23 cellular contexts compared by ENCODE assay signal in genomic region chr5:9930156-9930555, GRCh38.
DNase-seq lines count a peak whose midpoint lies in the region; FAIRE-seq and TF ChIP-seq lines count a peak whose summit lies in the region.
"Had no signal": no experiment of that assay in that cellular context is flagged by ENCODE, and none has a peak within 500 bp of the region (broad histone marks: within the 10 kb centered on the region; RNA-seq: fewer than 3 reads in every experiment).

No MANE protein-coding gene starts in this region.

- H3K9ac ChIP-seq in parathyroid adenoma = no peak overlapping the region
- H3K9ac ChIP-seq: BLaER1 treated with 17β-estradiol and CSF1 and Interleukin-3, amounts not matched to agents 10 nM and 100 nM had no signal

- CTCF ChIA-PET in CD8-positive, alpha-beta memory T cell (lab: Charles Lee) = no interaction called here

- H3K9me3 ChIP-seq in parathyroid adenoma (ENCODE audit: control insufficient read depth, low read length) = no peaks in the 10 kb centered on the region
- no peaks in the 10 kb centered on the region for H3K9me3 ChIP-seq in CD8-positive, alpha-beta memory T cell (ENCODE audit: low read length)

- H3K4me3 Mint-ChIP-seq in CD8-positive, alpha-beta memory T cell = no peak overlapping the region
- no peak overlapping the region for H3K4me3 Mint-ChIP-seq in T-helper 2 cell treated with Interferon-gamma antibody and Interleukin-4, amounts not matched to agents 5 μg/mL and 100 μg/mL, for 36 hours
- H3K4me3 Mint-ChIP-seq: CD4-positive, alpha-beta memory T cell had no signal

- DNase-seq in EL = peak; percentile 55
- DNase-seq in LHCN-M2 (ENCODE audit: low read depth) = peak; percentile 22
- DNase-seq in bronchial epithelial cell (ENCODE audit: low read depth) = peak; percentile 36
- DNase-seq in CD8-positive, alpha-beta memory T cell = no peak
- DNase-seq in stimulated activated naive CD4-positive, alpha-beta T cell treated with Interleukin-2 at 50 U/mL for 16 hours (lab: John Stamatoyannopoulos, UW) = no peak
- no peak for DNase-seq in NCI-H1105 treated with DMSO at 0.1 percent for 48 hours (lab: John Stamatoyannopoulos, UW)
- no peak for DNase-seq in T-helper 2 cell treated with Interferon-gamma antibody and Interleukin-4, amounts not matched to agents 5 μg/mL and 100 μg/mL, for 36 hours (ENCODE audit: low spot score)
- DNase-seq: AML-193; Caco-2; CD4-positive, alpha-beta memory T cell; DMS79; H7; KG1; NCI-H1092; NCI-H1436; NCI-H187; NCI-H526 treated with DMSO at 0.1 percent for 48 hours; SHP77; T-helper 1 cell had no signal

- H3K4me2 ChIP-seq in parathyroid adenoma (ENCODE audit: low read length) = no peak overlapping the region
- H3K4me2 ChIP-seq: BLaER1 treated with 17β-estradiol and CSF1 and Interleukin-3, amounts not matched to agents 10 nM and 100 nM had no signal

- POLR2A ChIA-PET in CD8-positive, alpha-beta memory T cell (lab: Charles Lee) = no interaction called here

- no peaks in the 10 kb centered on the region for H3K36me3 Mint-ChIP-seq in CD8-positive, alpha-beta memory T cell
- H3K36me3 Mint-ChIP-seq in T-helper 2 cell treated with Interferon-gamma antibody and Interleukin-4, amounts not matched to agents 5 μg/mL and 100 μg/mL, for 36 hours (ENCODE audit: low read depth) = no peaks in the 10 kb centered on the region
- H3K36me3 Mint-ChIP-seq: CD4-positive, alpha-beta memory T cell had no signal

- H3K79me2 ChIP-seq in parathyroid adenoma = no peaks in the 10 kb centered on the region

- H3K4me1 Mint-ChIP-seq in CD8-positive, alpha-beta memory T cell = no peaks in the 10 kb centered on the region
- no peaks in the 10 kb centered on the region for H3K4me1 Mint-ChIP-seq in T-helper 2 cell treated with Interferon-gamma antibody and Interleukin-4, amounts not matched to agents 5 μg/mL and 100 μg/mL, for 36 hours (ENCODE audit: low read depth)
- H3K4me1 Mint-ChIP-seq: CD4-positive, alpha-beta memory T cell had no signal

- no peak for TF ChIP-seq CTCF in bronchial epithelial cell (IDR thresholded peaks at IDR 0.05; ENCODE audit: insufficient read depth, low read length, severe bottlenecking)
- TF ChIP-seq CTCF in parathyroid adenoma (IDR thresholded peaks at IDR 0.05) = no peak

- H3K27me3 ChIP-seq in bronchial epithelial cell (ENCODE audit: control insufficient read depth, insufficient read depth, low read length) (no peaks in the 10 kb centered on the region), parathyroid adenoma (ENCODE audit: control insufficient read depth, insufficient read depth, low read length) (no peaks in the 10 kb centered on the region)
- no peaks in the 10 kb centered on the region for H3K27me3 ChIP-seq in CD8-positive, alpha-beta memory T cell (ENCODE audit: insufficient read depth, low read length, poor library complexity, severe bottlenecking)
- H3K27me3 ChIP-seq: BLaER1 treated with 17β-estradiol and CSF1 and Interleukin-3, amounts not matched to agents 10 nM and 100 nM had no signal

- H3K36me3 ChIP-seq in bronchial epithelial cell (ENCODE audit: control insufficient read depth, insufficient read depth, low read length) (no peaks in the 10 kb centered on the region), parathyroid adenoma (ENCODE audit: control insufficient read depth, insufficient read depth, low read length) (no peaks in the 10 kb centered on the region)
- no peaks in the 10 kb centered on the region for H3K36me3 ChIP-seq in CD8-positive, alpha-beta memory T cell (ENCODE audit: insufficient read depth, low read length)

- H3K27ac ChIP-seq in parathyroid adenoma = no peak overlapping the region
- H3K27ac ChIP-seq in CD8-positive, alpha-beta memory T cell (ENCODE audit: low read depth, low read length) = no peak overlapping the region
- H3K27ac ChIP-seq: BLaER1 treated with 17β-estradiol and CSF1 and Interleukin-3, amounts not matched to agents 10 nM and 100 nM; RWPE1 had no signal

- H3K9me3 Mint-ChIP-seq in CD8-positive, alpha-beta memory T cell = peaks cover 4 to 18% (median 8%) of the 10 kb centered on the region in 5 donors
- H3K9me3 Mint-ChIP-seq in T-helper 2 cell treated with Interferon-gamma antibody and Interleukin-4, amounts not matched to agents 5 μg/mL and 100 μg/mL, for 36 hours = peaks cover 36% of the 10 kb centered on the region

- no peak overlapping the region for H3K4me3 ChIP-seq in bronchial epithelial cell (ENCODE audit: low read depth, low read length)
- H3K4me3 ChIP-seq in parathyroid adenoma (ENCODE audit: low read depth, low read length) = no peak overlapping the region
- no peak overlapping the region for H3K4me3 ChIP-seq in CD8-positive, alpha-beta memory T cell (ENCODE audit: low read length)
- H3K4me3 ChIP-seq: BLaER1 treated with 17β-estradiol and CSF1 and Interleukin-3, amounts not matched to agents 10 nM and 100 nM had no signal

- no peak overlapping the region for H3K27ac Mint-ChIP-seq in CD8-positive, alpha-beta memory T cell
- H3K27ac Mint-ChIP-seq in T-helper 2 cell treated with Interferon-gamma antibody and Interleukin-4, amounts not matched to agents 5 μg/mL and 100 μg/mL, for 36 hours = no peak overlapping the region
- H3K27ac Mint-ChIP-seq: CD4-positive, alpha-beta memory T cell had no signal

- no peak for FAIRE-seq in bronchial epithelial cell (lab: Jason Lieb, UNC)
- FAIRE-seq: GM18507 had no signal

- peaks cover 18% of the 10 kb centered on the region for H3K4me1 ChIP-seq in parathyroid adenoma
- H3K4me1 ChIP-seq in CD8-positive, alpha-beta memory T cell (ENCODE audit: insufficient read depth, low read length) = no peaks in the 10 kb centered on the region

- no peaks in the 10 kb centered on the region for H3K27me3 Mint-ChIP-seq in CD8-positive, alpha-beta memory T cell
- no peaks in the 10 kb centered on the region for H3K27me3 Mint-ChIP-seq in T-helper 2 cell treated with Interferon-gamma antibody and Interleukin-4, amounts not matched to agents 5 μg/mL and 100 μg/mL, for 36 hours (ENCODE audit: low read depth)
- H3K27me3 Mint-ChIP-seq: CD4-positive, alpha-beta memory T cell had no signal

- H2AFZ ChIP-seq in parathyroid adenoma = peak overlapping the region; percentile 34

Comparison
In these comparisons a context has a peak if more than half of its experiments do, and no peak if none do; other contexts are left out.
1. DNase-seq: peak in EL (single experiment), LHCN-M2 (single experiment) and bronchial epithelial cell (single experiment); none in CD8-positive, alpha-beta memory T cell (0 of 5), stimulated activated naive CD4-positive, alpha-beta T cell treated with Interleukin-2 at 50 U/mL for 16 hours (single experiment), NCI-H1105 treated with DMSO at 0.1 percent for 48 hours (single experiment) and T-helper 2 cell treated with Interferon-gamma antibody and Interleukin-4, amounts not matched to agents 5 μg/mL and 100 μg/mL, for 36 hours (single experiment).